ENCODE assay signal across 19 cellular contexts in the genomic region with DNA sequence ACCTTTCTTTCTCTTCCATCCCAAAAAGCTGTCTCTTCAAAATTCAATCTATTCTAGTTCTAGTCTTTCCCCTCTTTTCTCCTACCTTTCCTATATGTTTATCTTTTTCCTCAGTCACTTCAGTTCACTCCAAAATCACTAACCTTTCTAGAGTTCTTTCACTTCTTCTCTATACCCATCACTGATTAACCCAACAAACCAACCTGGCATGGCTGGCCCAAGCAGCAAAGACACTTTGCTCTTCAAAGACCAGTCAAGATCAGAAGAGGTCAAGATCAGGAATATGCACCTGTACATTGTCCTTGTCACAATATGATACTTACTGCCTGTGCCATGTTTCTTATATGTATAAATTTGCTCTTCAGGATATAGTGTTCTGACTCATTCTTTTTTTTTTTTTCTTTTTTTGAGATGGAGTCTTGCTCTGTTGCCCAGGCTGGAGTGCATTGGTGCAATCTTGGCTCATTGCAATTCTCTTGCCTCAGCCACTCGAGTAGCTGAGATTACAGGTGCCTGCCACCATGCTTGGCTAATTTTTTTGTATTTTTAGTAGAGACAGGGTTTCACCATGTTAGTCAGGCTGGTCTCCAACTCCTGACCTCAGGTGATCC.
"Had no signal": no experiment of that assay in that cellular context is flagged by ENCODE, and none has a peak within 500 bp of the region (broad histone marks: within the 10 kb centered on the region; RNA-seq: fewer than 3 reads in every experiment).

No MANE protein-coding gene starts in this region.

- H3K4me3 Mint-ChIP-seq: effector memory CD8-positive, alpha-beta T cell; naive thymus-derived CD8-positive, alpha-beta T cell; type B pancreatic cell had no signal

- H3K27ac Mint-ChIP-seq: naive thymus-derived CD8-positive, alpha-beta T cell; type B pancreatic cell had no signal

- H3K4me3 ChIP-seq: coronary artery, esophagus muscularis mucosa, gastrocnemius medialis, heart right ventricle, mucosa of descending colon, psoas muscle, sigmoid colon, skin epidermis, suprapubic skin, thyroid gland had no signal

- H3K36me3 ChIP-seq: esophagus muscularis mucosa, gastrocnemius medialis, heart right ventricle, neutrophil, sigmoid colon, suprapubic skin, thyroid gland had no signal

- H3K27me3 ChIP-seq: esophagus muscularis mucosa, gastrocnemius medialis, heart right ventricle, neutrophil, sigmoid colon, suprapubic skin, thyroid gland had no signal

- ATAC-seq: effector memory CD8-positive, alpha-beta T cell; gastrocnemius medialis; heart right ventricle; mucosa of descending colon; naive thymus-derived CD8-positive, alpha-beta T cell; psoas muscle had no signal

- H3K36me3 Mint-ChIP-seq: naive thymus-derived CD8-positive, alpha-beta T cell; type B pancreatic cell had no signal

- H3K27ac ChIP-seq: coronary artery, epithelial cell of prostate, esophagus muscularis mucosa, gastrocnemius medialis, heart right ventricle, neutrophil, psoas muscle, sigmoid colon, skin epidermis, suprapubic skin, thyroid gland had no signal

- H3K9me3 Mint-ChIP-seq: effector memory CD8-positive, alpha-beta T cell; naive thymus-derived CD8-positive, alpha-beta T cell; type B pancreatic cell had no signal

- DNase-seq: effector memory CD8-positive, alpha-beta T cell; gastrocnemius medialis; heart right ventricle; hypothalamus; kidney glomerular epithelial cell; mammary epithelial cell; mucosa of descending colon; naive thymus-derived CD8-positive, alpha-beta T cell; psoas muscle; sigmoid colon; stimulated activated naive CD4-positive, alpha-beta T cell treated with Interleukin-2 at 50 U/mL for 16 hours; thyroid gland had no signal

- H3K4me1 ChIP-seq: esophagus muscularis mucosa, gastrocnemius medialis, heart right ventricle, psoas muscle, sigmoid colon, suprapubic skin, thyroid gland had no signal

- H3K9me3 ChIP-seq: esophagus muscularis mucosa, gastrocnemius medialis, heart right ventricle, mucosa of descending colon, neutrophil, psoas muscle, sigmoid colon, suprapubic skin, thyroid gland had no signal

- H3K27me3 Mint-ChIP-seq: effector memory CD8-positive, alpha-beta T cell; naive thymus-derived CD8-positive, alpha-beta T cell had no signal
